ENCODE assay signal across 1 cellular context in the genomic region with DNA sequence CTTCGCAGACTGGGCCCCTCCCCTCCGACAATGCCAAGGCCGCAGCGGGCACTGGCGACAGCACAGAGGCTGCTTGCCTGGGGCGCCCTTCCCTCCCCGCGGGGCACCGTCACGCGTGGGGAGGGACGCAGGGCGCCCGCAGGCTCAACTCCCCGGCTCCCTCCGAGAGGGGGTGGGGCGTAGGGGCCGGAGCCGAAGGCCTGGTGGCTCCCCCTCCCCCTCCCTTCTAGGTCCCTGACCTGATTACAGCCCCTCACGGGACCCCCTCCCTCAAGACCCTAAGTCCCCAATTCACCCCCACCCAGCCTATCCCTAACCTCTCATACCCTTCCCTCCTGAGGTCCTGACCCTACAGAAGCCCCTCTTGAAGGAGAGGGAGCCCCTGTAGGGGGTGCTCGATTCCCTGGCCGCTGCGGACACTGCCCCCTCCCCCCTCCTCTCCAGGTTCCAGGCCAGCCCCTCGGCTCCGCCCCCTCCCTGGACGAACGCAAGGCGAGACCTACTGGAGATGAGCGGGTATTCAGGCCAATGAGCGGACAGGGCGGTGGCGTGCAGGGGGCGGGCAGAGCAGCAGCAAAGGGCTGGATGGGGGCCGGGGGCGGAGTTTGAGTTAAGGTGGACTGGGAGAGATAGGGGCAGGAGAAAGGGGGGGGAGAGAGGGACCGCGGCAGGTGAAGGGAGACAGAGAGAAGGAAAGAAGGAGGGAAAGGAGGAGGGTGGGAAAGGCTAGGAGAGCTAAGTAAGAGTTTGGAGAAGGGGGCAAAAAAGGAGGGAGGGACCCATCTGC.
TF ChIP-seq lines count a peak whose summit lies in the region.

No MANE protein-coding gene starts in this region.

TF ChIP-seq in K562, 482 proteins besides CTCF, POLR2A, EP300 and RAD21 (continues in another document):
- TF ChIP-seq, protein P1, sequence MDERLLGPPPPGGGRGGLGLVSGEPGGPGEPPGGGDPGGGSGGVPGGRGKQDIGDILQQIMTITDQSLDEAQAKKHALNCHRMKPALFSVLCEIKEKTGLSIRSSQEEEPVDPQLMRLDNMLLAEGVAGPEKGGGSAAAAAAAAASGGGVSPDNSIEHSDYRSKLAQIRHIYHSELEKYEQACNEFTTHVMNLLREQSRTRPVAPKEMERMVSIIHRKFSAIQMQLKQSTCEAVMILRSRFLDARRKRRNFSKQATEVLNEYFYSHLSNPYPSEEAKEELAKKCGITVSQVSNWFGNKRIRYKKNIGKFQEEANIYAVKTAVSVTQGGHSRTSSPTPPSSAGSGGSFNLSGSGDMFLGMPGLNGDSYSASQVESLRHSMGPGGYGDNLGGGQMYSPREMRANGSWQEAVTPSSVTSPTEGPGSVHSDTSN (CRISPR knock-in tag; IDR thresholded peaks at IDR 0.05; ENCODE audit: low read depth), result peak; percentile 75
- TF ChIP-seq, protein P1 (tag; conservative IDR thresholded peaks at IDR 0.05; ENCODE audit: low read depth), result peak; percentile 95
- peak; percentile 78 for TF ChIP-seq MTA3 (IDR thresholded peaks at IDR 0.05; ENCODE audit: borderline replicate concordance)
- TF ChIP-seq BRD4 (IDR thresholded peaks at IDR 0.05), result peak; percentile 97
- peak; percentile 41; the same call in 1 of the 2 replicates for TF ChIP-seq PHF8 (IDR thresholded peaks at IDR 0.05; ENCODE audit: borderline replicate concordance, low read length)
- TF ChIP-seq SAFB (IDR thresholded peaks at IDR 0.05; ENCODE audit: borderline replicate concordance, low read depth, low read length), result peak; percentile 100
- TF ChIP-seq ZNF197 (CRISPR knock-in tag; IDR thresholded peaks at IDR 0.05; ENCODE audit: low read depth), result peak; percentile 15; the same call in 1 of the 2 replicates
- TF ChIP-seq RBM39 (optimal IDR thresholded peaks at IDR 0.05; ENCODE audit: low read depth, low read length), result no peak
- TF ChIP-seq HNRNPL (IDR thresholded peaks at IDR 0.05; ENCODE audit: low read depth, low read length), result peak; percentile 63; the same call in 1 of the 2 replicates
- TF ChIP-seq, protein P2, sequence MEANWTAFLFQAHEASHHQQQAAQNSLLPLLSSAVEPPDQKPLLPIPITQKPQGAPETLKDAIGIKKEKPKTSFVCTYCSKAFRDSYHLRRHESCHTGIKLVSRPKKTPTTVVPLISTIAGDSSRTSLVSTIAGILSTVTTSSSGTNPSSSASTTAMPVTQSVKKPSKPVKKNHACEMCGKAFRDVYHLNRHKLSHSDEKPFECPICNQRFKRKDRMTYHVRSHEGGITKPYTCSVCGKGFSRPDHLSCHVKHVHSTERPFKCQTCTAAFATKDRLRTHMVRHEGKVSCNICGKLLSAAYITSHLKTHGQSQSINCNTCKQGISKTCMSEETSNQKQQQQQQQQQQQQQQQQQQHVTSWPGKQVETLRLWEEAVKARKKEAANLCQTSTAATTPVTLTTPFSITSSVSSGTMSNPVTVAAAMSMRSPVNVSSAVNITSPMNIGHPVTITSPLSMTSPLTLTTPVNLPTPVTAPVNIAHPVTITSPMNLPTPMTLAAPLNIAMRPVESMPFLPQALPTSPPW (CRISPR knock-in tag; IDR thresholded peaks at IDR 0.05), result peak; percentile 81
- TF ChIP-seq NR1H2 (CRISPR knock-in tag; IDR thresholded peaks at IDR 0.05), result no peak
- TF ChIP-seq FOXP1 (CRISPR knock-in tag; IDR thresholded peaks at IDR 0.05), result peak; percentile 4; the same call in 1 of the 2 replicates
- peak; percentile 31 for TF ChIP-seq SAP30 (IDR thresholded peaks at IDR 0.05; ENCODE audit: borderline replicate concordance, insufficient read depth, low read depth, low read length, poor library complexity, severe bottlenecking)
- peak; percentile 59; the same call in 1 of the 2 replicates for TF ChIP-seq RNF2 (IDR thresholded peaks at IDR 0.05)
- TF ChIP-seq, protein P3, sequence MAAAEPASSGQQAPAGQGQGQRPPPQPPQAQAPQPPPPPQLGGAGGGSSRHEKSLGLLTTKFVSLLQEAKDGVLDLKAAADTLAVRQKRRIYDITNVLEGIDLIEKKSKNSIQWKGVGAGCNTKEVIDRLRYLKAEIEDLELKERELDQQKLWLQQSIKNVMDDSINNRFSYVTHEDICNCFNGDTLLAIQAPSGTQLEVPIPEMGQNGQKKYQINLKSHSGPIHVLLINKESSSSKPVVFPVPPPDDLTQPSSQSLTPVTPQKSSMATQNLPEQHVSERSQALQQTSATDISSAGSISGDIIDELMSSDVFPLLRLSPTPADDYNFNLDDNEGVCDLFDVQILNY (CRISPR knock-in tag; IDR thresholded peaks at IDR 0.05), result no peak
- peak; percentile 97 for TF ChIP-seq LARP7 (IDR thresholded peaks at IDR 0.05)
- no peak for TF ChIP-seq ZSCAN32 (CRISPR knock-in tag; IDR thresholded peaks at IDR 0.05)
- peak; percentile 71 for TF ChIP-seq CHD2 (IDR thresholded peaks at IDR 0.05; ENCODE audit: low read depth, low read length)
- TF ChIP-seq HIVEP1 (CRISPR knock-in tag; IDR thresholded peaks at IDR 0.05), result peak; percentile 47; the same call in 1 of the 2 replicates
- TF ChIP-seq ZNF143 (CRISPR knock-in tag; IDR thresholded peaks at IDR 0.05), result no peak
- TF ChIP-seq MBD2 (IDR thresholded peaks at IDR 0.05; ENCODE audit: borderline replicate concordance, low read depth), result peak; percentile 93; the same call in 1 of the 2 replicates
- peak in 1 of 2 experiments; percentile 15; a peak in 1 of 4 replicates for TF ChIP-seq SIN3A (IDR thresholded peaks at IDR 0.05; ENCODE audit: borderline replicate concordance in 2 of 2, control insufficient read depth in 1 of 2, low read depth in 2 of 2, low read length in 2 of 2)
- TF ChIP-seq LEF1 (IDR thresholded peaks at IDR 0.05), result peak; percentile 86
- no peak for TF ChIP-seq CREB1 (IDR thresholded peaks at IDR 0.05)
- peak; percentile 80; the same call in 1 of the 2 replicates for TF ChIP-seq CREB1 (CRISPR knock-in tag; IDR thresholded peaks at IDR 0.05)
- TF ChIP-seq EGR1 (conservative IDR thresholded peaks at IDR 0.05), result peak; percentile 88
- TF ChIP-seq NONO (IDR thresholded peaks at IDR 0.05; ENCODE audit: low read depth in 2 of 2, low read length in 1 of 2), result 0 out of 4 replicates have a peak, but pooled peaks of 1 of the 2 experiments have one; percentile 65
- TF ChIP-seq FOXK1 (CRISPR knock-in tag; IDR thresholded peaks at IDR 0.05; ENCODE audit: borderline replicate concordance), result no peak
- TF ChIP-seq PRPF4 (IDR thresholded peaks at IDR 0.05; ENCODE audit: insufficient read depth, low read depth, low read length, poor library complexity, severe bottlenecking), result no peak
- TF ChIP-seq CAMTA2 (CRISPR knock-in tag; conservative IDR thresholded peaks at IDR 0.05), result no peak
- peak; percentile 83 for TF ChIP-seq SP2 (IDR thresholded peaks at IDR 0.05; ENCODE audit: extremely low read depth, low read depth, low read length, poor library complexity, severe bottlenecking)
- TF ChIP-seq, protein P4, sequence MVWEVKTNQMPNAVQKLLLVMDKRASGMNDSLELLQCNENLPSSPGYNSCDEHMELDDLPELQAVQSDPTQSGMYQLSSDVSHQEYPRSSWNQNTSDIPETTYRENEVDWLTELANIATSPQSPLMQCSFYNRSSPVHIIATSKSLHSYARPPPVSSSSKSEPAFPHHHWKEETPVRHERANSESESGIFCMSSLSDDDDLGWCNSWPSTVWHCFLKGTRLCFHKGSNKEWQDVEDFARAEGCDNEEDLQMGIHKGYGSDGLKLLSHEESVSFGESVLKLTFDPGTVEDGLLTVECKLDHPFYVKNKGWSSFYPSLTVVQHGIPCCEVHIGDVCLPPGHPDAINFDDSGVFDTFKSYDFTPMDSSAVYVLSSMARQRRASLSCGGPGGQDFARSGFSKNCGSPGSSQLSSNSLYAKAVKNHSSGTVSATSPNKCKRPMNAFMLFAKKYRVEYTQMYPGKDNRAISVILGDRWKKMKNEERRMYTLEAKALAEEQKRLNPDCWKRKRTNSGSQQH (CRISPR knock-in tag; IDR thresholded peaks at IDR 0.05), result peak; percentile 93
- peak; percentile 88 for TF ChIP-seq NBN (IDR thresholded peaks at IDR 0.05; ENCODE audit: low read depth)
- TF ChIP-seq TAF15 (IDR thresholded peaks at IDR 0.05; ENCODE audit: low read depth, low read length), result no peak
- 0 out of 4 replicates have a peak, but pooled peaks of 1 of the 2 experiments have one; percentile 8 for TF ChIP-seq RCOR1 (IDR thresholded peaks at IDR 0.05; ENCODE audit: borderline replicate concordance in 1 of 2, low read depth in 2 of 2, low read length in 2 of 2)
- TF ChIP-seq NFIC (IDR thresholded peaks at IDR 0.05), result 0 out of 2 replicates have a peak, but pooled peaks have one; percentile 39
- TF ChIP-seq KAT7 (CRISPR knock-in tag; IDR thresholded peaks at IDR 0.05; ENCODE audit: borderline replicate concordance), result peak; percentile 82; the same call in 1 of the 2 replicates
- peak in 1 of 2 experiments; percentile 92; a peak in 2 of 4 replicates for TF ChIP-seq KDM1A (IDR thresholded peaks at IDR 0.05)
- TF ChIP-seq EHMT2 (IDR thresholded peaks at IDR 0.05), result 0 out of 2 replicates have a peak, but pooled peaks have one; percentile 12
- TF ChIP-seq TARDBP (IDR thresholded peaks at IDR 0.05), result peak; percentile 73; the same call in 1 of the 2 replicates
- 0 out of 2 replicates have a peak, but pooled peaks have one; percentile 82 for TF ChIP-seq HDAC2 (IDR thresholded peaks at IDR 0.05)
- peak; percentile 20; the same call in 1 of the 2 replicates for TF ChIP-seq JUND (IDR thresholded peaks at IDR 0.05; ENCODE audit: borderline replicate concordance, low read depth, low read length)
- no peak; the same call in 2 of the 3 replicates for TF ChIP-seq JUND (tag; IDR thresholded peaks at IDR 0.05; ENCODE audit: borderline replicate concordance, low read depth, low read length)
- TF ChIP-seq MYC (IDR thresholded peaks at IDR 0.05; ENCODE audit: low read depth, low read length), result 0 out of 2 replicates have a peak, but pooled peaks have one; percentile 58
- no peak for TF ChIP-seq MYC (CRISPR knock-in tag; IDR thresholded peaks at IDR 0.05; ENCODE audit: borderline replicate concordance, low read depth)
- peak; percentile 24; the same call in 1 of the 2 replicates for TF ChIP-seq PYGO2 (tag; IDR thresholded peaks at IDR 0.05)
- no peak for TF ChIP-seq TAF1 (IDR thresholded peaks at IDR 0.05; ENCODE audit: control insufficient read depth, extremely low read depth, insufficient read depth, low read length, severe bottlenecking)
- peak; percentile 63 for TF ChIP-seq TAF9B (IDR thresholded peaks at IDR 0.05; ENCODE audit: partially characterized antibody)
- TF ChIP-seq HDAC1 (IDR thresholded peaks at IDR 0.05), result peak in 1 of 2 experiments; percentile 81; a peak in 2 of 4 replicates
- TF ChIP-seq JUN (IDR thresholded peaks at IDR 0.05; ENCODE audit: borderline replicate concordance, low read depth, low read length), result peak; percentile 11; the same call in 1 of the 2 replicates
- TF ChIP-seq JUN (CRISPR knock-in tag; IDR thresholded peaks at IDR 0.05; ENCODE audit: borderline replicate concordance), result no peak
- TF ChIP-seq ZNF263 (CRISPR knock-in tag; IDR thresholded peaks at IDR 0.05; ENCODE audit: borderline replicate concordance), result no peak
- TF ChIP-seq TAF7 (tag; IDR thresholded peaks at IDR 0.05), result peak; percentile 12
- TF ChIP-seq FOXM1 (IDR thresholded peaks at IDR 0.05; ENCODE audit: low read depth), result peak; percentile 93
- no peak for TF ChIP-seq FOXM1 (CRISPR knock-in tag; IDR thresholded peaks at IDR 0.05; ENCODE audit: low read depth)
- TF ChIP-seq, protein P5, sequence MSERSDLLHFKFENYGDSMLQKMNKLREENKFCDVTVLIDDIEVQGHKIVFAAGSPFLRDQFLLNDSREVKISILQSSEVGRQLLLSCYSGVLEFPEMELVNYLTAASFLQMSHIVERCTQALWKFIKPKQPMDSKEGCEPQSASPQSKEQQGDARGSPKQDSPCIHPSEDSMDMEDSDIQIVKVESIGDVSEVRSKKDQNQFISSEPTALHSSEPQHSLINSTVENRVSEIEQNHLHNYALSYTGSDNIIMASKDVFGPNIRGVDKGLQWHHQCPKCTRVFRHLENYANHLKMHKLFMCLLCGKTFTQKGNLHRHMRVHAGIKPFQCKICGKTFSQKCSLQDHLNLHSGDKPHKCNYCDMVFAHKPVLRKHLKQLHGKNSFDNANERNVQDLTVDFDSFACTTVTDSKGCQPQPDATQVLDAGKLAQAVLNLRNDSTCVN (CRISPR knock-in tag; IDR thresholded peaks at IDR 0.05), result peak; percentile 95
- peak; percentile 46 for TF ChIP-seq BRD9 (IDR thresholded peaks at IDR 0.05; ENCODE audit: low read depth, partially characterized antibody)
- peak in 1 of 2 experiments; percentile 43; a peak in 1 of 4 replicates for TF ChIP-seq SRF (CRISPR knock-in tag; IDR thresholded peaks at IDR 0.05)
- TF ChIP-seq, protein P6, sequence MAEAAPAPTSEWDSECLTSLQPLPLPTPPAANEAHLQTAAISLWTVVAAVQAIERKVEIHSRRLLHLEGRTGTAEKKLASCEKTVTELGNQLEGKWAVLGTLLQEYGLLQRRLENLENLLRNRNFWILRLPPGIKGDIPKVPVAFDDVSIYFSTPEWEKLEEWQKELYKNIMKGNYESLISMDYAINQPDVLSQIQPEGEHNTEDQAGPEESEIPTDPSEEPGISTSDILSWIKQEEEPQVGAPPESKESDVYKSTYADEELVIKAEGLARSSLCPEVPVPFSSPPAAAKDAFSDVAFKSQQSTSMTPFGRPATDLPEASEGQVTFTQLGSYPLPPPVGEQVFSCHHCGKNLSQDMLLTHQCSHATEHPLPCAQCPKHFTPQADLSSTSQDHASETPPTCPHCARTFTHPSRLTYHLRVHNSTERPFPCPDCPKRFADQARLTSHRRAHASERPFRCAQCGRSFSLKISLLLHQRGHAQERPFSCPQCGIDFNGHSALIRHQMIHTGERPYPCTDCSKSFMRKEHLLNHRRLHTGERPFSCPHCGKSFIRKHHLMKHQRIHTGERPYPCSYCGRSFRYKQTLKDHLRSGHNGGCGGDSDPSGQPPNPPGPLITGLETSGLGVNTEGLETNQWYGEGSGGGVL (CRISPR knock-in tag; IDR thresholded peaks at IDR 0.05), result no peak
- 0 out of 2 replicates have a peak, but pooled peaks have one; percentile 10 for TF ChIP-seq ZC3H11A (IDR thresholded peaks at IDR 0.05; ENCODE audit: low read depth, low read length)
- no peak for TF ChIP-seq DMBX1 (CRISPR knock-in tag; IDR thresholded peaks at IDR 0.05; ENCODE audit: borderline replicate concordance)
